In genomic region chr17:13917635-13918034, GRCh38 we compare ENCODE assay signal across 23 cellular contexts.
DNase-seq lines count a peak whose midpoint lies in the region; ATAC-seq, FAIRE-seq and TF ChIP-seq lines count a peak whose summit lies in the region.
"Had no signal": no experiment of that assay in that cellular context is flagged by ENCODE, and none has a peak within 500 bp of the region (broad histone marks: within the 10 kb centered on the region; RNA-seq: fewer than 3 reads in every experiment).

No MANE protein-coding gene starts in this region.

- CTCF ChIA-PET in HepG2 (lab: Yijun Ruan, JAX; ENCODE audit: low intra/inter-chr PET ratio, low total read pairs), result no interaction called here
- CTCF ChIA-PET in OCI-LY7 (lab: Charles Lee; ENCODE audit: unreplicated experiment), result no interaction called here

- TF ChIP-seq POLR2A in right lobe of liver (IDR thresholded peaks at IDR 0.05) (no peak), HepG2 (IDR thresholded peaks at IDR 0.05; ENCODE audit: insufficient read depth in 1 of 2, low read depth in 2 of 2, low read length in 2 of 2) (no peak)

- TF ChIP-seq RAD21 in HepG2 (CRISPR knock-in tag; IDR thresholded peaks at IDR 0.05), result no peak

- TF ChIP-seq EP300 in HepG2 (IDR thresholded peaks at IDR 0.05; ENCODE audit: low read depth in 2 of 2, low read length in 2 of 2) (no peak), HepG2 (CRISPR knock-in tag; IDR thresholded peaks at IDR 0.05; ENCODE audit: borderline replicate concordance) (no peak)

- H3K4me2 ChIP-seq in HepG2 (ENCODE audit: low read depth, low read length), result no peak overlapping the region
- H3K4me2 ChIP-seq in OCI-LY7 (ENCODE audit: low read length), result no peak overlapping the region
- H3K4me2 ChIP-seq: A549 had no signal

- H3K27me3 ChIP-seq in right lobe of liver, result no peaks in the 10 kb centered on the region
- H3K27me3 ChIP-seq in HepG2 (ENCODE audit: control insufficient read depth in 1 of 2, insufficient read depth in 2 of 2, low read length in 2 of 2), result no peaks in the 10 kb centered on the region
- no peaks in the 10 kb centered on the region for H3K27me3 ChIP-seq in HAP-1 (ENCODE audit: low read depth)
- H3K27me3 ChIP-seq: dorsolateral prefrontal cortex, MG63, right atrium auricular region had no signal

- H3K9me2 ChIP-seq in OCI-LY7 (ENCODE audit: insufficient read depth, low read length), result no peaks in the 10 kb centered on the region

- no peak for TF ChIP-seq CTCF in right lobe of liver (IDR thresholded peaks at IDR 0.05)
- TF ChIP-seq CTCF in HepG2 (CRISPR knock-in tag; IDR thresholded peaks at IDR 0.05), result no peak
- TF ChIP-seq CTCF in OCI-LY7 (conservative IDR thresholded peaks at IDR 0.05; ENCODE audit: low read length), result no peak

- ATAC-seq in right lobe of liver, result peak in 3 of 4 donors; percentile 15 to 66 (median 42)
- no peak for ATAC-seq in HepG2
- ATAC-seq in left lobe of liver, result peak; percentile 31
- ATAC-seq: A549; activated CD8-positive, alpha-beta T cell treated with anti-CD3 and anti-CD28 coated beads for 36 hours; GM12878 had no signal

- no TSS peak for BruUV-seq in HepG2 (replicated peaks; lab: Mats Ljungman, UMichigan)
- no TSS peak for BruUV-seq in OCI-LY7 (replicated peaks; lab: Mats Ljungman, UMichigan)

- in situ Hi-C loops in HepG2 (cut with HindIII; ENCODE audit: extremely low pct_ligation_motif_present, low pct_unique_long_range_greater_than_20kb) (no loop called here), HAP-1 (cut with MboI; ENCODE audit: low sequenced_read_pairs) (no loop called here)

- H3K4me3 ChIP-seq in right lobe of liver (no peak overlapping the region), HepG2 (replicated peaks in 1 of 3; ENCODE audit: insufficient read depth in 1 of 3, low read depth in 2 of 3, low read length in 3 of 3) (no peak overlapping the region), OCI-LY7 (ENCODE audit: low read depth, low read length, poor library complexity, severe bottlenecking) (no peak overlapping the region), HAP-1 (no peak overlapping the region)
- H3K4me3 ChIP-seq: A549, dorsolateral prefrontal cortex, GM12878, MG63, right atrium auricular region had no signal

- H2AFZ ChIP-seq in HepG2 (ENCODE audit: low read length) (no peak overlapping the region), OCI-LY7 (ENCODE audit: low read length) (no peak overlapping the region)

- no peak overlapping the region for H3K9ac ChIP-seq in HepG2 (ENCODE audit: insufficient read depth, low read depth, low read length)

- intact Hi-C loops in right lobe of liver (cut with DNase I) (no loop called here), HepG2 (cut with micrococcal nuclease; ENCODE audit: unreplicated experiment) (no loop called here), OCI-LY7 (cut with micrococcal nuclease; ENCODE audit: unreplicated experiment) (no loop called here)

- FAIRE-seq in HepG2 (lab: Jason Lieb, UNC), result no peak
- FAIRE-seq: A549, GM12878, urothelium cell line had no signal

- DNase-seq in right lobe of liver (no peak), HepG2 (ENCODE audit: low spot score) (no peak), OCI-LY7 (ENCODE audit: low spot score) (peak; percentile 14), left lobe of liver (ENCODE audit: low spot score) (no peak), NCI-H1105 (lab: John Stamatoyannopoulos, UW) (no peak), GM19240 (ENCODE audit: insufficient read length, low spot score) (no peak), HAP-1 (ENCODE audit: low spot score in 2 of 2) (no peak), AG08395 (ENCODE audit: low spot score) (no peak)
- DNase-seq: activated CD4-positive, CD25-positive, alpha-beta regulatory T cell; activated CD8-positive, alpha-beta T cell treated with anti-CD3 and anti-CD28 coated beads for 36 hours; activated naive CD4-positive, alpha-beta T cell treated with Interleukin-2 at 50 U/mL for 16 hours; activated T-cell treated with anti-CD3 and anti-CD28 coated beads, Interleukin-2, amount 50 U/mL, for 24 hours; caudate nucleus; dorsolateral prefrontal cortex; MG63; NCI-H1930; NCI-H446; NK-92 treated with Interleukin-12 subunit alpha and Interleukin-12 subunit beta, amount 100 ng/mL, for 24 hours had no signal

- H3K79me2 ChIP-seq in HepG2 (ENCODE audit: insufficient read depth, low read length) (no peaks in the 10 kb centered on the region), OCI-LY7 (ENCODE audit: insufficient read depth, low read depth, low read length) (no peaks in the 10 kb centered on the region)

- H3K9me3 ChIP-seq in right lobe of liver, result no peaks in the 10 kb centered on the region
- no peaks in the 10 kb centered on the region for H3K9me3 ChIP-seq in HepG2 (ENCODE audit: low read length)
- H3K9me3 ChIP-seq in OCI-LY7 (ENCODE audit: low read length), result no peaks in the 10 kb centered on the region
- no peaks in the 10 kb centered on the region for H3K9me3 ChIP-seq in HAP-1
- H3K9me3 ChIP-seq: MG63, right atrium auricular region had no signal

- H4K20me1 ChIP-seq in HepG2 (ENCODE audit: insufficient read depth, low read length), result no peaks in the 10 kb centered on the region
- no peaks in the 10 kb centered on the region for H4K20me1 ChIP-seq in OCI-LY7 (ENCODE audit: insufficient read depth, low read length)

- peaks cover 0 to 34% (median 13%) of the 10 kb centered on the region in 4 donors for H3K4me1 ChIP-seq in right lobe of liver
- H3K4me1 ChIP-seq in HepG2 (ENCODE audit: insufficient read depth, low read length), result peaks cover 28% of the 10 kb centered on the region
- no peaks in the 10 kb centered on the region for H3K4me1 ChIP-seq in OCI-LY7 (ENCODE audit: insufficient read depth, low read length, poor library complexity, severe bottlenecking)
- no peaks in the 10 kb centered on the region for H3K4me1 ChIP-seq in HAP-1
- H3K4me1 ChIP-seq: A549, right atrium auricular region had no signal

- no peaks in the 10 kb centered on the region for H3K36me3 ChIP-seq in right lobe of liver
- no peaks in the 10 kb centered on the region for H3K36me3 ChIP-seq in HepG2 (replicated peaks in 1 of 2; ENCODE audit: control insufficient read depth in 1 of 2, insufficient read depth in 2 of 2, low read length in 2 of 2)
- H3K36me3 ChIP-seq in OCI-LY7 (ENCODE audit: insufficient read depth, low read length), result no peaks in the 10 kb centered on the region
- H3K36me3 ChIP-seq in HAP-1 (replicated peaks), result no peaks in the 10 kb centered on the region
- H3K36me3 ChIP-seq: MG63, right atrium auricular region had no signal

- POLR2A ChIA-PET in HepG2 (lab: Yijun Ruan, JAX), result no interaction called here
- POLR2A ChIA-PET in OCI-LY7 (lab: Charles Lee), result no interaction called here

- H3K27ac ChIP-seq in right lobe of liver (no peak overlapping the region), HepG2 (ENCODE audit: extremely low read length, insufficient read depth, low read length) (no peak overlapping the region), OCI-LY7 (ENCODE audit: low read depth, low read length, poor library complexity, severe bottlenecking) (no peak overlapping the region)
- H3K27ac ChIP-seq: A549, C4-2B, dorsolateral prefrontal cortex, right atrium auricular region had no signal

TF ChIP-seq in HepG2, 621 proteins besides CTCF, POLR2A, EP300 and RAD21:
- TF ChIP-seq ZFP36 (IDR thresholded peaks at IDR 0.05; ENCODE audit: borderline replicate concordance, low read depth, low read length, partially characterized antibody) (no peak), NFKBIZ (CRISPR knock-in tag; IDR thresholded peaks at IDR 0.05) (no peak), ZNF605 (CRISPR knock-in tag; IDR thresholded peaks at IDR 0.05) (no peak), ZMAT3 (CRISPR knock-in tag; conservative IDR thresholded peaks at IDR 0.05) (no peak), ZNF335 (CRISPR knock-in tag; IDR thresholded peaks at IDR 0.05) (no peak), NCOA2 (CRISPR knock-in tag; IDR thresholded peaks at IDR 0.05) (no peak), SUZ12 (IDR thresholded peaks at IDR 0.05; ENCODE audit: low read depth, low read length) (no peak), NFIB (CRISPR knock-in tag; IDR thresholded peaks at IDR 0.05; ENCODE audit: borderline replicate concordance) (no peak), ZNF850 (CRISPR knock-in tag; conservative IDR thresholded peaks at IDR 0.05) (no peak), SYNCRIP (IDR thresholded peaks at IDR 0.05; ENCODE audit: insufficient read depth, low read depth, low read length) (no peak), ZC3H13 (CRISPR knock-in tag; IDR thresholded peaks at IDR 0.05) (no peak), GATA4 (IDR thresholded peaks at IDR 0.05; ENCODE audit: borderline replicate concordance, low read depth) (no peak)
